19 cellular contexts compared by ENCODE assay signal in the genomic region with DNA sequence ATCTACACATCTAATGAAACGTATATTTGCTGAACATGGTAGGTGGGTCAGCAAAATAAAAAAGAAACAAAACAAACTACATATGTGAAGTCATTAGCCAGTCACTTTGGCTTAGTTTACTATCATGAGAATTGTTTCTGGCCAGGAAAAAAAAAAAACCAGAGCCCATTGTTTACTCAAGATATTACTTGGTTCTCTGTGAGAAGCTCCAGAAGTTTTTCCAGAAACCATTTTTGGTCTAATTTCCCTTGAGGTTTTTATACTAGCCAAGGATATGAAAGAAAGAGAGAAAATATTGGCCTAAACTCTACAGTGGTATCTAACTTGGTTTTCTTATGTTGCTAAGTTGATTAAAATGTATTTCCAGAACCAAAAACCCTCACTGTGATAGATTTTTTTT.
DNase-seq lines count a peak whose midpoint lies in the region; ATAC-seq, FAIRE-seq and TF ChIP-seq lines count a peak whose summit lies in the region.
"Had no signal": no experiment of that assay in that cellular context is flagged by ENCODE, and none has a peak within 500 bp of the region (broad histone marks: within the 10 kb centered on the region; RNA-seq: fewer than 3 reads in every experiment).

No MANE protein-coding gene starts in this region.

- peak overlapping the region in 2 of 4 donors; percentile 18 to 40 for H3K27ac ChIP-seq in pancreas

- TF ChIP-seq CTCF in fibroblast of the aortic adventitia (IDR thresholded peaks at IDR 0.05; ENCODE audit: insufficient read depth, low read length) (no peak), pancreas (IDR thresholded peaks at IDR 0.05) (no peak)

- DNase-seq in left ventricle myocardium superior = no peak
- DNase-seq in cardiac septum (ENCODE audit: low spot score) = no peak
- DNase-seq in fibroblast of peridontal ligament (ENCODE audit: extremely low read depth) = peak; percentile 11
- DNase-seq in fibroblast of the aortic adventitia (ENCODE audit: low read depth) = peak; percentile 6
- DNase-seq in pancreas = no peak
- no peak for DNase-seq in NCI-H526 treated with DMSO at 0.1 percent for 48 hours (lab: John Stamatoyannopoulos, UW)
- no peak for DNase-seq in HPDE6-E6E7 (ENCODE audit: extremely low spot score)
- DNase-seq: C1 segment of cervical spinal cord; Calu3; CD4-positive, alpha-beta memory T cell; COR-L47; DMS153; DND-41; H7; HCEC 1CT had no signal

- no peak overlapping the region for H3K4me3 ChIP-seq in fibroblast of the aortic adventitia (ENCODE audit: low read depth, low read length)
- no peak overlapping the region for H3K4me3 ChIP-seq in pancreas

- intact Hi-C loops in left ventricle myocardium superior (cut with micrococcal nuclease) (no loop called here), cardiac septum (cut with DNase I) (no loop called here), pancreas (cut with DNase I) (no loop called here)

- no peaks in the 10 kb centered on the region for H3K9me3 ChIP-seq in pancreas

- no peak for FAIRE-seq in pancreas (lab: Jason Lieb, UNC)
- FAIRE-seq: G401.6, GM12892, H1 had no signal

- no peaks in the 10 kb centered on the region for H3K27me3 ChIP-seq in pancreas

- WGBS in pancreas, 2 donors = 32 to 34% methylated on average over 1 of the region's 1 CpG

- ATAC-seq in left ventricle myocardium superior (peak; percentile 52), pancreas (peak in 3 of 4 donors; percentile 75 to 89 (median 76)), HG03045 (IDR thresholded peaks at IDR 0.05; ENCODE audit: unreplicated experiment) (no peak)

- H3K36me3 ChIP-seq in pancreas = no peaks in the 10 kb centered on the region

- peaks cover 9 to 18% (median 9%) of the 10 kb centered on the region in 3 donors for H3K4me1 ChIP-seq in pancreas

Comparison
In these comparisons a context has a peak if more than half of its experiments do, and no peak if none do; other contexts are left out.
1. DNase-seq: peak in fibroblast of peridontal ligament (single experiment) and fibroblast of the aortic adventitia (single experiment); none in left ventricle myocardium superior (single experiment), cardiac septum (single experiment), pancreas (0 of 6), NCI-H526 treated with DMSO at 0.1 percent for 48 hours (single experiment) and HPDE6-E6E7 (single experiment).